Comparison of ENCODE assay signal across 13 cellular contexts in genomic region chr4:15144967-15145295, GRCh38.
DNase-seq lines count a peak whose midpoint lies in the region; ATAC-seq and TF ChIP-seq lines count a peak whose summit lies in the region.
"Had no signal": no experiment of that assay in that cellular context is flagged by ENCODE, and none has a peak within 500 bp of the region (broad histone marks: within the 10 kb centered on the region; RNA-seq: fewer than 3 reads in every experiment).

No MANE protein-coding gene starts in this region.

- peak overlapping the region; percentile 8 for H3K27ac ChIP-seq in caudate nucleus (ENCODE audit: low read depth, low read length)
- peak overlapping the region; percentile 10 for H3K27ac ChIP-seq in layer of hippocampus (ENCODE audit: low read depth, low read length)
- no peak overlapping the region for H3K27ac ChIP-seq in body of pancreas
- H3K27ac ChIP-seq: HL-60 had no signal

- DNase-seq in G401 (ENCODE audit: low spot score) (peak; percentile 74), NCI-H524 (lab: John Stamatoyannopoulos, UW) (peak; percentile 33 to 71), caudate nucleus (lab: John Stamatoyannopoulos, UW) (peak in 1 of 61 donors; percentile 49), body of pancreas (no peak), left lobe of liver (ENCODE audit: low spot score) (no peak), GM19240 (ENCODE audit: insufficient read length, low spot score) (no peak)
- DNase-seq: BE2C; CD8-positive, alpha-beta T cell; COR-L47 had no signal

- H3K4me3 ChIP-seq in body of pancreas: no peak overlapping the region
- H3K4me3 ChIP-seq: A549 had no signal

- TF ChIP-seq CTCF in body of pancreas (IDR thresholded peaks at IDR 0.05): no peak

- H3K9me3 ChIP-seq in body of pancreas: no peaks in the 10 kb centered on the region
- H3K9me3 ChIP-seq: A549, BE2C had no signal

- in situ Hi-C loops in G401 (cut with HindIII; ENCODE audit: low sequenced_read_pairs): no loop called here

- H3K27me3 ChIP-seq in layer of hippocampus (ENCODE audit: control insufficient read depth, insufficient read depth, low read length) (no peaks in the 10 kb centered on the region), body of pancreas (no peaks in the 10 kb centered on the region)
- H3K27me3 ChIP-seq: BE2C had no signal

- WGBS in body of pancreas, 2 donors: 74 to 84% methylated on average over 7 of the region's 7 CpGs

- TF ChIP-seq POLR2A in body of pancreas (IDR thresholded peaks at IDR 0.05): no peak

- H3K36me3 ChIP-seq in body of pancreas (replicated peaks in 1 of 2; ENCODE audit: insufficient read depth in 1 of 2, low read depth in 2 of 2): no peaks in the 10 kb centered on the region
- H3K36me3 ChIP-seq: BE2C had no signal

- intact Hi-C loops in body of pancreas (cut with DNase I): no loop called here

- H3K4me1 ChIP-seq in body of pancreas: peaks cover 8% of the 10 kb centered on the region

- ATAC-seq in body of pancreas (no peak), left lobe of liver (no peak)
- ATAC-seq: A549; CD8-positive, alpha-beta T cell; HCT116 had no signal

Comparison
In these comparisons a context has a peak if more than half of its experiments do, and no peak if none do; other contexts are left out.
1. DNase-seq: peak in G401 (single experiment) and NCI-H524 (2 of 2); none in body of pancreas (0 of 4), left lobe of liver (single experiment) and GM19240 (single experiment).
2. H3K27ac ChIP-seq: peak in caudate nucleus (single experiment) and layer of hippocampus (single experiment); none in body of pancreas (0 of 4).